ENCODE assay signal across 14 cellular contexts in genomic region chr2:37366773-37367172, GRCh38. TPM values are rescaled to one million over a fixed set of nuclear protein-coding genes. Genes with fewer than 3 reads are reported as not detected.
DNase-seq lines count a peak whose midpoint lies in the region; ATAC-seq, FAIRE-seq and TF ChIP-seq lines count a peak whose summit lies in the region.
"Had no signal": no experiment of that assay in that cellular context is flagged by ENCODE, and none has a peak within 500 bp of the region (broad histone marks: within the 10 kb centered on the region; RNA-seq: fewer than 3 reads in every experiment).

No MANE protein-coding gene starts in this region.

- no peaks in the 10 kb centered on the region for H3K9me3 ChIP-seq in GM12878 (replicated peaks; ENCODE audit: control insufficient read depth, insufficient read depth, low read length)
- H3K9me3 ChIP-seq in MG63: no peaks in the 10 kb centered on the region
- H3K9me3 ChIP-seq: ovary, spleen, transverse colon had no signal

- H3K36me3 ChIP-seq in GM12878 (ENCODE audit: control insufficient read depth in 2 of 2, insufficient read depth in 2 of 2, low read length in 1 of 2) (no peaks in the 10 kb centered on the region), MG63 (no peaks in the 10 kb centered on the region)
- H3K36me3 ChIP-seq: ovary, transverse colon had no signal

- TF ChIP-seq RAD21 in GM12878 (IDR thresholded peaks at IDR 0.05; ENCODE audit: insufficient read depth, low read depth, low read length): no peak

- CTCF ChIA-PET in activated naive CD4-positive, alpha-beta T cell treated with anti-CD3 and anti-CD28 coated beads for 36 hours (lab: Charles Lee): interaction anchor here (1.3 to 2.3 kb wide), 2 partner anchors 11 to 23 kb away, joined by 7 to 14 read pairs; no protein-coding TSS in a partner anchor
- CTCF ChIA-PET in GM12878 (lab: Yijun Ruan, JAX): interaction anchor here (1.6 kb wide), 1 partner anchor 11 kb away, joined by 4 read pairs; no protein-coding TSS in a partner anchor

- no TSS peak for BruUV-seq in GM12878 (replicated peaks; lab: Mats Ljungman, UMichigan)

- H3K4me3 Mint-ChIP-seq in activated naive CD4-positive, alpha-beta T cell treated with anti-CD3 and anti-CD28 coated beads for 36 hours: no peak overlapping the region
- H3K4me3 Mint-ChIP-seq in stimulated activated naive B cell treated with anti-CD40 and anti-IgM and Interleukin-4, amounts not matched to agents 10 μg/mL and 1 μg/mL and 100 μg/mL, for 72 hours: peak overlapping the region in 1 of 2 donors; percentile 30
- H3K4me3 Mint-ChIP-seq: activated B cell treated with CpG ODN at 0.5 μM for 24 hours had no signal

- in situ Hi-C loops in GM12878 (cut with MboI): no loop called here

- H3K27me3 ChIP-seq in GM12878 (replicated peaks in 1 of 2; ENCODE audit: control insufficient read depth in 2 of 2, insufficient read depth in 2 of 2, low read length in 1 of 2) (peaks cover 3 to 18% of the 10 kb centered on the region in 2 experiments; a peak in 3 of 4 replicates), MG63 (no peaks in the 10 kb centered on the region)
- H3K27me3 ChIP-seq: ovary, spleen, transverse colon had no signal

- H3K4me1 ChIP-seq in GM12878 (ENCODE audit: control insufficient read depth, insufficient read depth, low read length): peaks cover 3% of the 10 kb centered on the region; the same call in 1 of the 2 replicates

- peak; percentile 40 for DNase-seq in activated naive CD4-positive, alpha-beta T cell treated with anti-CD3 and anti-CD28 coated beads for 36 hours
- DNase-seq in activated naive CD4-positive, alpha-beta T cell treated with anti-CD3 and anti-CD28 coated beads, Interleukin-2, amount 50 U/mL, for 16 hours: no peak
- DNase-seq in NOMO-1 treated with dmso at 0.1 percent for 144 hours (lab: John Stamatoyannopoulos, UW; ENCODE audit: unreplicated experiment) (peak; percentile 31), GM12878 (ENCODE audit: low read depth, low spot score) (no peak), MG63 (no peak)
- no peak for DNase-seq in stimulated activated naive B cell treated with anti-CD40 and anti-IgM and Interleukin-4, amounts not matched to agents 10 μg/mL and 1 μg/mL and 100 μg/mL, for 72 hours
- DNase-seq: activated B cell treated with CpG ODN at 0.5 μM for 24 hours, ovary, spleen, transverse colon had no signal

- no peak overlapping the region for H3K27ac Mint-ChIP-seq in activated naive CD4-positive, alpha-beta T cell treated with anti-CD3 and anti-CD28 coated beads for 36 hours
- H3K27ac Mint-ChIP-seq in stimulated activated naive B cell treated with anti-CD40 and anti-IgM and Interleukin-4, amounts not matched to agents 10 μg/mL and 1 μg/mL and 100 μg/mL, for 72 hours: no peak overlapping the region
- H3K27ac Mint-ChIP-seq: activated B cell treated with CpG ODN at 0.5 μM for 24 hours had no signal

- H3K36me3 Mint-ChIP-seq in activated naive CD4-positive, alpha-beta T cell treated with anti-CD3 and anti-CD28 coated beads for 36 hours (ENCODE audit: low read depth): no peaks in the 10 kb centered on the region
- H3K36me3 Mint-ChIP-seq in stimulated activated naive B cell treated with anti-CD40 and anti-IgM and Interleukin-4, amounts not matched to agents 10 μg/mL and 1 μg/mL and 100 μg/mL, for 72 hours: peaks cover under 1 to 7% of the 10 kb centered on the region in 2 donors

- H3K27ac ChIP-seq in GM12878 (ENCODE audit: control insufficient read depth, insufficient read depth): no peak overlapping the region
- H3K27ac ChIP-seq: ovary, spleen had no signal

- H3K4me3 ChIP-seq in GM12878: no peak overlapping the region
- H3K4me3 ChIP-seq in MG63: no peak overlapping the region
- H3K4me3 ChIP-seq: ovary, spleen, transverse colon had no signal

- no peaks in the 10 kb centered on the region for H3K9me3 Mint-ChIP-seq in activated naive CD4-positive, alpha-beta T cell treated with anti-CD3 and anti-CD28 coated beads for 36 hours
- H3K9me3 Mint-ChIP-seq in stimulated activated naive B cell treated with anti-CD40 and anti-IgM and Interleukin-4, amounts not matched to agents 10 μg/mL and 1 μg/mL and 100 μg/mL, for 72 hours: no peaks in the 10 kb centered on the region
- H3K9me3 Mint-ChIP-seq: activated B cell treated with CpG ODN at 0.5 μM for 24 hours had no signal

- ATAC-seq in GM12878: no peak
- ATAC-seq in stimulated activated naive B cell treated with anti-CD40 and anti-IgM and Interleukin-4, amounts not matched to agents 10 μg/mL and 1 μg/mL and 100 μg/mL, for 72 hours (replicated peaks): peak; percentile 28 to 41
- ATAC-seq in GM18868 (IDR thresholded peaks at IDR 0.05; ENCODE audit: unreplicated experiment): no peak
- ATAC-seq in GM18519 (IDR thresholded peaks at IDR 0.05; ENCODE audit: low FRiP score, unreplicated experiment): no peak

- no peak overlapping the region for H3K9ac ChIP-seq in GM12878 (ENCODE audit: control insufficient read depth, insufficient read depth, low read length)

- no peaks in the 10 kb centered on the region for H3K79me2 ChIP-seq in GM12878 (ENCODE audit: control insufficient read depth, insufficient read depth, low read length)

- no peak for TF ChIP-seq CTCF in GM12878 (IDR thresholded peaks at IDR 0.05 in 2 of 3, conservative IDR thresholded peaks at IDR 0.05 in 1 of 3; ENCODE audit: control insufficient read depth in 2 of 3, extremely low read depth in 1 of 3, insufficient read depth in 1 of 3, low read depth in 3 of 3, low read length in 3 of 3)

- no peak overlapping the region for H3K4me2 ChIP-seq in GM12878 (ENCODE audit: control insufficient read depth, insufficient read depth)

- RAD21 ChIA-PET in GM12878 (lab: Charles Lee; ENCODE audit: unreplicated experiment): interaction anchor here (1.2 kb wide), 1 partner anchor 9 kb away, joined by 5 read pairs; no protein-coding TSS in a partner anchor

- 56% methylated on average over 4 of the region's 4 CpGs for WGBS in GM12878 (ENCODE audit: insufficient coverage, insufficient replicate concordance, low lambda C conversion rate, missing lambda C conversion rate)

- H3K4me1 Mint-ChIP-seq in activated naive CD4-positive, alpha-beta T cell treated with anti-CD3 and anti-CD28 coated beads for 36 hours (ENCODE audit: low read depth): peaks cover 4% of the 10 kb centered on the region
- H3K4me1 Mint-ChIP-seq in stimulated activated naive B cell treated with anti-CD40 and anti-IgM and Interleukin-4, amounts not matched to agents 10 μg/mL and 1 μg/mL and 100 μg/mL, for 72 hours: peaks cover 12 to 24% of the 10 kb centered on the region in 2 donors

- intact Hi-C loops in activated naive CD4-positive, alpha-beta T cell treated with anti-CD3 and anti-CD28 coated beads for 36 hours (cut with micrococcal nuclease): no loop called here
- intact Hi-C loops in GM12878 (cut with micrococcal nuclease; ENCODE audit: unreplicated experiment): no loop called here

- no peak overlapping the region for H2AFZ ChIP-seq in GM12878 (ENCODE audit: control insufficient read depth, low read depth, low read length)

- SMC1A ChIA-PET in GM12878 (lab: Charles Lee; ENCODE audit: uncharacterized antibody, unreplicated experiment): interaction anchor here (0.6 to 1.4 kb wide), 2 partner anchors 11 to 66 kb away, joined by 3 to 10 read pairs; no protein-coding TSS in a partner anchor

- no peak for FAIRE-seq in GM12878 (lab: Jason Lieb, UNC)
- FAIRE-seq: endometrium, keratinocyte had no signal

- H3K27me3 Mint-ChIP-seq in activated naive CD4-positive, alpha-beta T cell treated with anti-CD3 and anti-CD28 coated beads for 36 hours (ENCODE audit: low read depth): peaks cover 24% of the 10 kb centered on the region
- peaks cover 12 to 18% of the 10 kb centered on the region in 2 donors for H3K27me3 Mint-ChIP-seq in stimulated activated naive B cell treated with anti-CD40 and anti-IgM and Interleukin-4, amounts not matched to agents 10 μg/mL and 1 μg/mL and 100 μg/mL, for 72 hours
- H3K27me3 Mint-ChIP-seq: activated B cell treated with CpG ODN at 0.5 μM for 24 hours had no signal

- TF ChIP-seq EP300 in GM12878 (IDR thresholded peaks at IDR 0.05; ENCODE audit: borderline replicate concordance in 1 of 2, control insufficient read depth in 1 of 2, low read depth in 2 of 2, low read length in 2 of 2): no peak

- no peaks in the 10 kb centered on the region for H4K20me1 ChIP-seq in GM12878 (ENCODE audit: control insufficient read depth, insufficient read depth)

- no peak for TF ChIP-seq POLR2A in GM12878 (IDR thresholded peaks at IDR 0.05; ENCODE audit: low read depth, low read length)

- POLR2A ChIA-PET in GM12878 (lab: Charles Lee): interaction anchor here (1.3 kb wide), 1 partner anchor 9 kb away, joined by 5 read pairs; no protein-coding TSS in a partner anchor

RNA-seq across cellular contexts. Expression of gene QPCT, which starts 22.3 kb away (rescaled TPM):
- under 1 TPM in 1 of 2 experiments, not detected in 1; 0.42 TPM for total RNA-seq in activated naive CD4-positive, alpha-beta T cell treated with anti-CD3 and anti-CD28 coated beads for 36 hours
- not detected in 2 replicates for total RNA-seq in GM12878 (2013; cell fraction: nucleolus; rRNA removed)
- total RNA-seq in GM12878 (2014; rRNA removed): 0.17 and 0.27 TPM in 2 replicates
- 0.18 TPM in 1 of 2 replicates, not detected in the other for total RNA-seq in GM12878 (2014; rRNA removed; fragmentation: Illumina TruSeq; extraction: Trizol)
- total RNA-seq in GM12878 (2021): 0.15 and 0.16 TPM in 2 replicates
- polyA plus RNA-seq in GM12878 (2011; ENCODE audit: low read depth): 0.20 TPM
- polyA plus RNA-seq in GM12878 (2011; rRNA removed): 0.14 and 0.52 TPM in 2 replicates
- polyA plus RNA-seq in GM12878 (2011; cell fraction: cytosol; rRNA removed): 0.19 and 0.23 TPM in 2 replicates
- 0.23 and 0.28 TPM in 2 replicates for polyA plus RNA-seq in GM12878 (2011; cell fraction: nucleus; rRNA removed)
- 0.23 and 0.45 TPM in 2 replicates for polyA plus RNA-seq in GM12878 (2012)
- 0.19 TPM in 1 of 2 replicates, not detected in the other for polyA plus RNA-seq in GM12878 (2014; fragmentation: Illumina TruSeq; extraction: Trizol)
- polyA plus RNA-seq in GM12878 (2014; fragmentation: Nextera tagmentation; extraction: Ambion mirVana): under 1 TPM; 0.14 to 0.24 TPM
- not detected in 2 replicates for polyA plus RNA-seq in GM12878 (2014; rRNA removed)
- polyA plus RNA-seq in GM12878 (2016; fragmentation: Nextera tagmentation; extraction: Ambion mirVana): under 1 TPM; 0.24 to 0.86 TPM
- polyA minus RNA-seq in GM12878 (2011; rRNA and poly(A)+ RNA removed): not detected in 2 replicates
- not detected in 2 replicates for polyA minus RNA-seq in GM12878 (2011; cell fraction: cytosol; rRNA and poly(A)+ RNA removed)
- polyA minus RNA-seq in GM12878 (2011; cell fraction: nucleus; rRNA and poly(A)+ RNA removed): 0.57 TPM in 1 of 2 replicates, not detected in the other
- total RNA-seq in MG63 (2014; rRNA removed; shearing (Covaris generic); ENCODE audit: low replicate concordance): 0.59 and 3.4 TPM in 2 replicates

RNA-seq across cellular contexts. Expression of gene PRKD3, which starts 42.1 kb away (rescaled TPM):
- 10 to 100 TPM; 13.0 TPM for total RNA-seq in activated naive CD4-positive, alpha-beta T cell treated with anti-CD3 and anti-CD28 coated beads for 36 hours
- 38.5 and 48.5 TPM in 2 replicates for total RNA-seq in GM12878 (2013; cell fraction: nucleolus; rRNA removed)
- total RNA-seq in GM12878 (2014; rRNA removed): 9.0 and 11.4 TPM in 2 replicates
- 12.0 and 13.7 TPM in 2 replicates for total RNA-seq in GM12878 (2014; rRNA removed; fragmentation: Illumina TruSeq; extraction: Trizol)
- 10.4 and 14.9 TPM in 2 replicates for total RNA-seq in GM12878 (2021)
- polyA plus RNA-seq in GM12878 (2011; ENCODE audit: low read depth): 6.8 TPM
- 8.2 and 10.8 TPM in 2 replicates for polyA plus RNA-seq in GM12878 (2011; rRNA removed)
- 4.5 and 5.0 TPM in 2 replicates for polyA plus RNA-seq in GM12878 (2011; cell fraction: cytosol; rRNA removed)
- 5.8 and 7.1 TPM in 2 replicates for polyA plus RNA-seq in GM12878 (2011; cell fraction: nucleus; rRNA removed)
- polyA plus RNA-seq in GM12878 (2012): 9.5 and 10.6 TPM in 2 replicates
- 11.1 and 14.2 TPM in 2 replicates for polyA plus RNA-seq in GM12878 (2014; fragmentation: Illumina TruSeq; extraction: Trizol)
- 1 to 10 TPM; 3.3 to 3.7 TPM for polyA plus RNA-seq in GM12878 (2014; fragmentation: Nextera tagmentation; extraction: Ambion mirVana)
- 6.1 and 7.5 TPM in 2 replicates for polyA plus RNA-seq in GM12878 (2014; rRNA removed)
- 1 to 10 TPM; 6.5 to 7.4 TPM for polyA plus RNA-seq in GM12878 (2016; fragmentation: Nextera tagmentation; extraction: Ambion mirVana)
- polyA minus RNA-seq in GM12878 (2011; rRNA and poly(A)+ RNA removed): 11.2 and 11.4 TPM in 2 replicates
- 5.3 and 7.6 TPM in 2 replicates for polyA minus RNA-seq in GM12878 (2011; cell fraction: cytosol; rRNA and poly(A)+ RNA removed)
- polyA minus RNA-seq in GM12878 (2011; cell fraction: nucleus; rRNA and poly(A)+ RNA removed): 5.7 and 9.8 TPM in 2 replicates
- total RNA-seq in MG63 (2014; rRNA removed; shearing (Covaris generic); ENCODE audit: low replicate concordance): 27.8 and 52.4 TPM in 2 replicates

Comparison
In these comparisons a context has a peak if more than half of its experiments do, and no peak if none do; other contexts are left out.
1. DNase-seq: peak in activated naive CD4-positive, alpha-beta T cell treated with anti-CD3 and anti-CD28 coated beads for 36 hours (single experiment) and NOMO-1 treated with dmso at 0.1 percent for 144 hours (single experiment); none in activated naive CD4-positive, alpha-beta T cell treated with anti-CD3 and anti-CD28 coated beads, Interleukin-2, amount 50 U/mL, for 16 hours (single experiment), GM12878 (single experiment), stimulated activated naive B cell treated with anti-CD40 and anti-IgM and Interleukin-4, amounts not matched to agents 10 μg/mL and 1 μg/mL and 100 μg/mL, for 72 hours (single experiment) and MG63 (single experiment).
2. ATAC-seq: peak in stimulated activated naive B cell treated with anti-CD40 and anti-IgM and Interleukin-4, amounts not matched to agents 10 μg/mL and 1 μg/mL and 100 μg/mL, for 72 hours (2 of 2); none in GM12878 (single experiment), GM18868 (single experiment) and GM18519 (single experiment).